17 cellular contexts compared by ENCODE assay signal in the genomic region with DNA sequence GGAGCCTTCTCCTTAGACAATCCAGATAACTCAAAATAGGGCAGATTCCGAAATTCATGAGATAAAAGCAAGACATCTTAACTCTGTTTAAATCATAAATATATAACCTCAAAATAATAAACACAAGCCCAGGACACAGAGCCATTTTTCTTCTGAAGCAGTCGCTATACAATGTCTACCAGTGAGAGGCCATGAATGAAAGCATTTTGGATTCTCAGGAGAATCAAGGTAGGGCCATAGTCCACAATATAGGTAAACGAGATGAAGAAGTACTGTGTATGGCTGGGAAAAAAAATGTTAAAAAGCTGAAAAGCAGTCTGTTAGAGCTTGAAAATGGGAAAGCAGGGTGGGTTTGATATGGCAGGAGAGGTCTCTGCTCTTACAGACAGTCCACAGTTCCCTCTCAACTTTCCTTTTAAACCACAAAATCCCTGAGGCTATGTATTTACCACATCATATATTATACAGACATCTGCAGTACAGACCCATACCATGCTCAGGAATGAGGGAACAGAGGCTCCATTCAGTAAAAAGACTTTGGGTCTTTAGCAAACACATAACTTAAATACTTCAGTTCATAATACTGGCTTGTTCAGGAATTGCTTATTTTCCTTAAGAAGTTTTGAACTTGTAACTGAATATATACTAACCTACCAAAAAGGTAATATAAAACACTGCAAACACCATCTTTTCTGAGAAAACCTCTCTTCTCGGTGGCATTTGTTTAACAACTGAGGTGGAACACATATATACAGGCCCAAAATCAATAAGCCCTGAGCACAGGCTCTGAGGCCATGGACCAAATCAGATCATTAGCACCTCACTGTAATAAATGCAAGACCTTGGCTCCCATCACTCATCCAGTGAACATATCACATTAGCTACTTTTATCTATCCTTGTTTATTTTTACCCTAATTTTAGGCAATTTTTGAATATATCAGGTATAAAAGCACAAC.
DNase-seq lines count a peak whose midpoint lies in the region; ATAC-seq and TF ChIP-seq lines count a peak whose summit lies in the region.
"Had no signal": no experiment of that assay in that cellular context is flagged by ENCODE, and none has a peak within 500 bp of the region (broad histone marks: within the 10 kb centered on the region; RNA-seq: fewer than 3 reads in every experiment).

No MANE protein-coding gene starts in this region.

- CTCF ChIA-PET in RWPE1 (lab: Yijun Ruan, JAX) = interaction anchor here (0.5 to 0.6 kb wide), 2 partner anchors 11 to 22 kb away, joined by 3 read pairs; no protein-coding TSS in a partner anchor

- H3K27ac ChIP-seq in RWPE1 (no peak overlapping the region), esophagus squamous epithelium (peak overlapping the region; percentile 25 to 87 (median 82)), prostate gland (peak overlapping the region; percentile 49 to 61), GM23338 (ENCODE audit: low read depth) (no peak overlapping the region)

- intact Hi-C loops in esophagus squamous epithelium (cut with DNase I) (no loop called here), prostate gland (cut with DNase I) (loop anchor here (5.0 kb wide), 1 partner anchor 65 kb away; no protein-coding TSS in a partner anchor)

- peaks cover 0 to 33% (median 23%) of the 10 kb centered on the region in 3 donors for H3K4me1 ChIP-seq in esophagus squamous epithelium
- no peaks in the 10 kb centered on the region for H3K4me1 ChIP-seq in prostate gland (replicated peaks)
- H3K4me1 ChIP-seq in GM23338 (ENCODE audit: insufficient read depth) = peaks cover 12% of the 10 kb centered on the region; the same call in 1 of the 2 replicates

- H3K27me3 Mint-ChIP-seq in GM23338 (ENCODE audit: insufficient read depth, low read depth, poor library complexity) = peaks cover 1% of the 10 kb centered on the region

- POLR2A ChIA-PET in RWPE1 (lab: Yijun Ruan, JAX; ENCODE audit: low non-redundant PET) = no interaction called here

- H3K79me2 ChIP-seq in GM23338 (replicated peaks; ENCODE audit: insufficient read depth) = peaks cover 16% of the 10 kb centered on the region; the same call in 1 of the 2 replicates

- H4K20me1 ChIP-seq in GM23338 (replicated peaks; ENCODE audit: insufficient read depth) = no peaks in the 10 kb centered on the region

- peaks cover 15% of the 10 kb centered on the region for H3K4me1 Mint-ChIP-seq in GM23338
- H3K4me1 Mint-ChIP-seq: activated CD8-positive, alpha-beta memory T cell treated with anti-CD3 and anti-CD28 coated beads, Interleukin-2, amount 10 ng/mL, durations not matched to agents 7 days and 5 days; IgD-negative memory B cell had no signal

- no peak overlapping the region for H3K4me2 ChIP-seq in GM23338

- TF ChIP-seq CTCF in RWPE1 (conservative IDR thresholded peaks at IDR 0.05; ENCODE audit: low read depth) (no peak), esophagus squamous epithelium (IDR thresholded peaks at IDR 0.05) (no peak), prostate gland (IDR thresholded peaks at IDR 0.05) (no peak), GM23338 (conservative IDR thresholded peaks at IDR 0.05; ENCODE audit: low read depth in 2 of 2) (no peak)

- H3K9me2 ChIP-seq in GM23338 (ENCODE audit: insufficient read depth) = no peaks in the 10 kb centered on the region

- WGBS in esophagus squamous epithelium, 2 donors = 44 to 72% methylated on average over 4 of the region's 4 CpGs
- WGBS in prostate gland = 51% methylated on average over 4 of the region's 4 CpGs

- no peak overlapping the region for H2AFZ ChIP-seq in GM23338

- H3K4me3 ChIP-seq in esophagus squamous epithelium = no peak overlapping the region
- H3K4me3 ChIP-seq in prostate gland = no peak overlapping the region
- H3K4me3 ChIP-seq in GM23338 = no peak overlapping the region
- H3K4me3 ChIP-seq: lung had no signal

- H3K4me3 Mint-ChIP-seq in GM23338 = no peak overlapping the region
- H3K4me3 Mint-ChIP-seq: activated CD8-positive, alpha-beta memory T cell treated with anti-CD3 and anti-CD28 coated beads, Interleukin-2, amount 10 ng/mL, durations not matched to agents 7 days and 5 days; IgD-negative memory B cell; T-helper 1 cell treated with Interleukin-12 subunit alpha and Interleukin-12 subunit beta and Interleukin-4 antibody, amounts not matched to agents 30 μg/mL and 1 μg/mL, for 36 hours; WTC11 had no signal

- no peaks in the 10 kb centered on the region for H3K9me3 ChIP-seq in esophagus squamous epithelium
- H3K9me3 ChIP-seq in prostate gland = no peaks in the 10 kb centered on the region

- DNase-seq in A172 (ENCODE audit: low spot score) (peak; percentile 7), RWPE1 (ENCODE audit: low spot score) (peak; percentile 22), esophagus squamous epithelium (lab: John Stamatoyannopoulos, UW) (no peak), prostate gland (ENCODE audit: low spot score) (no peak), NCI-H2081 treated with DMSO at 0.1 percent for 48 hours (lab: John Stamatoyannopoulos, UW) (no peak), NCI-H1417 treated with DMSO at 0.1 percent for 48 hours (lab: John Stamatoyannopoulos, UW) (no peak), GM23338 (ENCODE audit: low spot score) (no peak)
- DNase-seq: activated CD8-positive, alpha-beta memory T cell treated with anti-CD3 and anti-CD28 coated beads, Interleukin-2, amount 10 ng/mL, durations not matched to agents 7 days and 5 days; activated effector memory CD4-positive, alpha-beta T cell treated with Interleukin-2 at 50 U/mL for 16 hours; amygdala; NCI-H1092 treated with DMSO at 0.1 percent for 48 hours had no signal

- TF ChIP-seq POLR2A in esophagus squamous epithelium (IDR thresholded peaks at IDR 0.05) (no peak), prostate gland (IDR thresholded peaks at IDR 0.05) (no peak)

- H3K27me3 ChIP-seq in esophagus squamous epithelium (no peaks in the 10 kb centered on the region), prostate gland (replicated peaks; ENCODE audit: insufficient read depth) (no peaks in the 10 kb centered on the region), GM23338 (ENCODE audit: insufficient read depth) (no peaks in the 10 kb centered on the region)

- H3K27ac Mint-ChIP-seq in GM23338 = no peak overlapping the region
- H3K27ac Mint-ChIP-seq: activated CD8-positive, alpha-beta memory T cell treated with anti-CD3 and anti-CD28 coated beads, Interleukin-2, amount 10 ng/mL, durations not matched to agents 7 days and 5 days; IgD-negative memory B cell; T-helper 1 cell treated with Interleukin-12 subunit alpha and Interleukin-12 subunit beta and Interleukin-4 antibody, amounts not matched to agents 30 μg/mL and 1 μg/mL, for 36 hours; WTC11 had no signal

- ATAC-seq in HG02763 (IDR thresholded peaks at IDR 0.05; ENCODE audit: unreplicated experiment) (no peak), GM23338 (no peak)
- ATAC-seq: activated CD8-positive, alpha-beta memory T cell treated with anti-CD3 and anti-CD28 coated beads, Interleukin-2, amount 10 ng/mL, durations not matched to agents 7 days and 5 days; HCT116; WTC11 had no signal

- no peaks in the 10 kb centered on the region for H3K9me3 Mint-ChIP-seq in GM23338
- H3K9me3 Mint-ChIP-seq: T-helper 1 cell treated with Interleukin-12 subunit alpha and Interleukin-12 subunit beta and Interleukin-4 antibody, amounts not matched to agents 30 μg/mL and 1 μg/mL, for 36 hours; WTC11 had no signal

- H3K36me3 Mint-ChIP-seq in GM23338 (ENCODE audit: low read depth) = no peaks in the 10 kb centered on the region
- H3K36me3 Mint-ChIP-seq: activated CD8-positive, alpha-beta memory T cell treated with anti-CD3 and anti-CD28 coated beads, Interleukin-2, amount 10 ng/mL, durations not matched to agents 7 days and 5 days; IgD-negative memory B cell; WTC11 had no signal

- H3K36me3 ChIP-seq in esophagus squamous epithelium (no peaks in the 10 kb centered on the region), prostate gland (no peaks in the 10 kb centered on the region), GM23338 (ENCODE audit: insufficient read depth) (no peaks in the 10 kb centered on the region)

- H3F3A ChIP-seq in GM23338 (replicated peaks; ENCODE audit: low read depth) = no peaks in the 10 kb centered on the region

TF ChIP-seq in GM23338, 12 proteins besides CTCF, POLR2A, EP300 and RAD21 (continues in another document):
- TF ChIP-seq, protein P1, sequence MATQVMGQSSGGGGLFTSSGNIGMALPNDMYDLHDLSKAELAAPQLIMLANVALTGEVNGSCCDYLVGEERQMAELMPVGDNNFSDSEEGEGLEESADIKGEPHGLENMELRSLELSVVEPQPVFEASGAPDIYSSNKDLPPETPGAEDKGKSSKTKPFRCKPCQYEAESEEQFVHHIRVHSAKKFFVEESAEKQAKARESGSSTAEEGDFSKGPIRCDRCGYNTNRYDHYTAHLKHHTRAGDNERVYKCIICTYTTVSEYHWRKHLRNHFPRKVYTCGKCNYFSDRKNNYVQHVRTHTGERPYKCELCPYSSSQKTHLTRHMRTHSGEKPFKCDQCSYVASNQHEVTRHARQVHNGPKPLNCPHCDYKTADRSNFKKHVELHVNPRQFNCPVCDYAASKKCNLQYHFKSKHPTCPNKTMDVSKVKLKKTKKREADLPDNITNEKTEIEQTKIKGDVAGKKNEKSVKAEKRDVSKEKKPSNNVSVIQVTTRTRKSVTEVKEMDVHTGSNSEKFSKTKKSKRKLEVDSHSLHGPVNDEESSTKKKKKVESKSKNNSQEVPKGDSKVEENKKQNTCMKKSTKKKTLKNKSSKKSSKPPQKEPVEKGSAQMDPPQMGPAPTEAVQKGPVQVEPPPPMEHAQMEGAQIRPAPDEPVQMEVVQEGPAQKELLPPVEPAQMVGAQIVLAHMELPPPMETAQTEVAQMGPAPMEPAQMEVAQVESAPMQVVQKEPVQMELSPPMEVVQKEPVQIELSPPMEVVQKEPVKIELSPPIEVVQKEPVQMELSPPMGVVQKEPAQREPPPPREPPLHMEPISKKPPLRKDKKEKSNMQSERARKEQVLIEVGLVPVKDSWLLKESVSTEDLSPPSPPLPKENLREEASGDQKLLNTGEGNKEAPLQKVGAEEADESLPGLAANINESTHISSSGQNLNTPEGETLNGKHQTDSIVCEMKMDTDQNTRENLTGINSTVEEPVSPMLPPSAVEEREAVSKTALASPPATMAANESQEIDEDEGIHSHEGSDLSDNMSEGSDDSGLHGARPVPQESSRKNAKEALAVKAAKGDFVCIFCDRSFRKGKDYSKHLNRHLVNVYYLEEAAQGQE (IDR thresholded peaks at IDR 0.05; ENCODE audit: unreplicated experiment) = no peak
- TF ChIP-seq EZH2phosphoT487 (IDR thresholded peaks at IDR 0.05; ENCODE audit: unreplicated experiment) = no peak

Comparison
In these comparisons a context has a peak if more than half of its experiments do, and no peak if none do; other contexts are left out.
1. DNase-seq: peak in A172 (single experiment) and RWPE1 (single experiment); none in esophagus squamous epithelium (single experiment), prostate gland (single experiment), NCI-H2081 treated with DMSO at 0.1 percent for 48 hours (single experiment), NCI-H1417 treated with DMSO at 0.1 percent for 48 hours (single experiment) and GM23338 (single experiment).
2. H3K27ac ChIP-seq: peak in esophagus squamous epithelium (4 of 4) and prostate gland (2 of 2); none in RWPE1 (single experiment) and GM23338 (single experiment).